Comparison of ENCODE assay signal across 9 cellular contexts in the genomic region with DNA sequence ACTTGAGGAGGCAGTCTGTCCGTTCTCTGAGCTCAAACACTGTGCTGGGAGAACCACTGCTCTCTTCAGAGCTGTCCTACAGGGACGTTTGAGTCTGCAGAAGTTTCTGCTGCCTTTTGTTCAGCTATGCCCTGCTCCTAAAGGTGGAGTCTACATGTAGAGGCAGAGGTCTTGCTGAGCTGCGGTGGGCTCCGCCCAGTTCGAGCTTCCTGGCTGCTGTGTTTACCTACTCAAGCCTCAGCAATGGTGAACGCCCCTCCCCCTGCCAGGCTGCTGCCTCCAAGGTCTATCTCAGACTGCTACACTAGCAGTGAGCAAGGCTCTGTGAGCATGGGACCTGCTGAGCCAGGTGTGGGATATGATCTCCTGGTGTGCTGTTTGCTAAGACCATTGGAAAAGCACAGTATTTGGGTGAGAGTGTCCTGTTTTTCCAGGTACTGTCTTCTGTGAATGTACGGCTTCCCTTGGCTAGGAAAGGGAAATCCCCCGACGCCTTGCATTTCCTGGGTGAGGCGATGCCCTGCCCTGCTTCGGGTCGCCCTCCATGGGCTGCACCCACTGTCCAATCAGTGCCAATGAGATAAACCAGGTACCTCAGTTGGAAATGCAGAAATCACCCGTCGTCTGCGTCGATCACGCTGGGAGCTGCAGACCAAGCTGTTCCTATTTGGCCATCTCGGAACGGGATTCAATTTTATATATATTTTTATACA. TPM values are rescaled to one million over a fixed set of nuclear protein-coding genes. Genes with fewer than 3 reads are reported as not detected.
DNase-seq lines count a peak whose midpoint lies in the region; ATAC-seq and FAIRE-seq lines count a peak whose summit lies in the region.
"Had no signal": no experiment of that assay in that cellular context is flagged by ENCODE, and none has a peak within 500 bp of the region (broad histone marks: within the 10 kb centered on the region; RNA-seq: fewer than 3 reads in every experiment).

No MANE protein-coding gene starts in this region.

- H3K27ac ChIP-seq in CD8-positive, alpha-beta memory T cell (ENCODE audit: low read depth, low read length), result peak overlapping the region; percentile 47
- no peak overlapping the region for H3K27ac ChIP-seq in small intestine (ENCODE audit: low read depth in 1 of 2, low read length in 1 of 2)

- no peaks in the 10 kb centered on the region for H3K36me3 ChIP-seq in CD8-positive, alpha-beta memory T cell (ENCODE audit: insufficient read depth, low read length)
- H3K36me3 ChIP-seq in small intestine (ENCODE audit: control insufficient read depth in 2 of 2, insufficient read depth in 2 of 2, low read length in 2 of 2), result peaks cover 0 to 2% of the 10 kb centered on the region in 2 donors

- no peaks in the 10 kb centered on the region for H3K9me3 ChIP-seq in CD8-positive, alpha-beta memory T cell (ENCODE audit: low read length)
- H3K9me3 ChIP-seq in T-helper 17 cell (ENCODE audit: control insufficient read depth, low read length, poor library complexity, severe bottlenecking) (no peaks in the 10 kb centered on the region), small intestine (ENCODE audit: control insufficient read depth, low read depth) (no peaks in the 10 kb centered on the region)

- DNase-seq in CD8-positive, alpha-beta memory T cell, result peak; percentile 44 to 88 (median 65)
- peak; percentile 38 to 63 (median 50) for DNase-seq in T-helper 17 cell
- peak in 1 of 2 donors; percentile 38 for DNase-seq in activated naive CD4-positive, alpha-beta T cell treated with anti-CD3 and anti-CD28 coated beads, Interleukin-2, amount 50 U/mL, for 72 hours (ENCODE audit: low spot score in 2 of 2)
- DNase-seq in small intestine, result peak; percentile 23
- DNase-seq in G401 (ENCODE audit: low spot score), result no peak
- no peak for DNase-seq in NCI-H2107 (lab: John Stamatoyannopoulos, UW)

- H3K4me3 ChIP-seq in CD8-positive, alpha-beta memory T cell (ENCODE audit: low read length), result peak overlapping the region; percentile 67
- H3K4me3 ChIP-seq in small intestine (ENCODE audit: low read depth in 1 of 2, low read length in 2 of 2), result no peak overlapping the region

- POLR2A ChIA-PET in CD8-positive, alpha-beta memory T cell (lab: Charles Lee), result interaction anchor here (0.6 to 2.3 kb wide), 4 partner anchors 9 to 552 kb away, joined by 3 to 22 read pairs (median 4); a partner anchor contains a TSS

- peak overlapping the region; percentile 55 to 80 (median 72) for H3K4me3 Mint-ChIP-seq in CD8-positive, alpha-beta memory T cell
- H3K4me3 Mint-ChIP-seq in T-helper 17 cell, result peak overlapping the region; percentile 55
- H3K4me3 Mint-ChIP-seq: nephron had no signal

- no peaks in the 10 kb centered on the region for H3K27me3 Mint-ChIP-seq in CD8-positive, alpha-beta memory T cell
- no peaks in the 10 kb centered on the region for H3K27me3 Mint-ChIP-seq in T-helper 17 cell

- H3K4me1 ChIP-seq in CD8-positive, alpha-beta memory T cell (ENCODE audit: insufficient read depth, low read length), result peaks cover 30% of the 10 kb centered on the region
- H3K4me1 ChIP-seq in small intestine (ENCODE audit: control insufficient read depth in 2 of 2, insufficient read depth in 1 of 2, low read depth in 1 of 2, low read length in 1 of 2), result no peaks in the 10 kb centered on the region

- no peaks in the 10 kb centered on the region for H3K27me3 ChIP-seq in CD8-positive, alpha-beta memory T cell (ENCODE audit: insufficient read depth, low read length, poor library complexity, severe bottlenecking)
- no peaks in the 10 kb centered on the region for H3K27me3 ChIP-seq in small intestine (ENCODE audit: control insufficient read depth in 2 of 2, insufficient read depth in 2 of 2, low read length in 2 of 2)

- FAIRE-seq in small intestine (lab: Jason Lieb, UNC), result no peak

- in situ Hi-C loops in G401 (cut with HindIII; ENCODE audit: low sequenced_read_pairs), result no loop called here

- ATAC-seq in T-helper 17 cell, result peak; percentile 100
- ATAC-seq in activated naive CD4-positive, alpha-beta T cell treated with anti-CD3 and anti-CD28 coated beads, Interleukin-2, amount 50 U/mL, for 72 hours, result peak; percentile 46 to 67
- ATAC-seq in GM18519 (IDR thresholded peaks at IDR 0.05; ENCODE audit: low FRiP score, unreplicated experiment), result no peak
- ATAC-seq in HG03520 (IDR thresholded peaks at IDR 0.05; ENCODE audit: unreplicated experiment), result no peak

- peaks cover 39 to 83% (median 40%) of the 10 kb centered on the region in 3 donors for H3K36me3 Mint-ChIP-seq in CD8-positive, alpha-beta memory T cell
- H3K36me3 Mint-ChIP-seq in T-helper 17 cell (ENCODE audit: low read depth), result peaks cover 9% of the 10 kb centered on the region
- H3K36me3 Mint-ChIP-seq in activated naive CD4-positive, alpha-beta T cell treated with anti-CD3 and anti-CD28 coated beads, Interleukin-2, amount 50 U/mL, for 72 hours, result peaks cover 44 to 51% of the 10 kb centered on the region in 2 donors

- H3K9me3 Mint-ChIP-seq in CD8-positive, alpha-beta memory T cell, result peaks cover 6 to 9% (median 8%) of the 10 kb centered on the region in 5 donors
- peaks cover 12 to 18% of the 10 kb centered on the region in 2 donors for H3K9me3 Mint-ChIP-seq in activated naive CD4-positive, alpha-beta T cell treated with anti-CD3 and anti-CD28 coated beads, Interleukin-2, amount 50 U/mL, for 72 hours

- peaks cover 63 to 88% (median 80%) of the 10 kb centered on the region in 3 donors for H3K4me1 Mint-ChIP-seq in CD8-positive, alpha-beta memory T cell
- H3K4me1 Mint-ChIP-seq in T-helper 17 cell, result peaks cover 21% of the 10 kb centered on the region
- H3K4me1 Mint-ChIP-seq: nephron had no signal

- peak overlapping the region; percentile 41 to 91 (median 86) for H3K27ac Mint-ChIP-seq in CD8-positive, alpha-beta memory T cell
- peak overlapping the region; percentile 24 for H3K27ac Mint-ChIP-seq in T-helper 17 cell
- peak overlapping the region; percentile 9 to 62 for H3K27ac Mint-ChIP-seq in activated naive CD4-positive, alpha-beta T cell treated with anti-CD3 and anti-CD28 coated beads, Interleukin-2, amount 50 U/mL, for 72 hours
- H3K27ac Mint-ChIP-seq: nephron had no signal

- CTCF ChIA-PET in CD8-positive, alpha-beta memory T cell (lab: Charles Lee), result interaction anchor here (0.8 to 1.9 kb wide), 9 partner anchors 9 to 152 kb away, joined by 3 to 8 read pairs (median 3); a partner anchor contains a TSS

- 78 to 83% (median 81%) methylated on average over 19 of the region's 19 CpGs for WGBS in small intestine, 3 donors

RNA-seq across cellular contexts. Expression of a gene that starts 58.5 kb away (rescaled TPM):
- total RNA-seq in CD8-positive, alpha-beta memory T cell, result 10 to 100 TPM; 59.4 to 62.8 TPM
- 24.6 TPM for polyA plus RNA-seq in CD8-positive, alpha-beta memory T cell
- 10 to 100 TPM; 69.5 to 81.1 TPM for total RNA-seq in T-helper 17 cell
- 10 to 100 TPM; 68.5 to 88.1 TPM for total RNA-seq in activated naive CD4-positive, alpha-beta T cell treated with anti-CD3 and anti-CD28 coated beads, Interleukin-2, amount 50 U/mL, for 72 hours
- 1 to 10 TPM; 1.9 to 6.8 (median 2.2) TPM for polyA plus RNA-seq in small intestine
- total RNA-seq in G401 (2014; rRNA removed; shearing (Covaris generic)), result 4.4 and 9.6 TPM in 2 replicates

Comparison
In these comparisons a context has a peak if more than half of its experiments do, and no peak if none do; other contexts are left out.
1. DNase-seq: peak in CD8-positive, alpha-beta memory T cell (5 of 5), T-helper 17 cell (3 of 3) and small intestine (single experiment); none in G401 (single experiment) and NCI-H2107 (single experiment).
2. H3K27ac Mint-ChIP-seq: peak in every context shown above with its lines; median percentile 86 in CD8-positive, alpha-beta memory T cell; 36 in activated naive CD4-positive, alpha-beta T cell treated with anti-CD3 and anti-CD28 coated beads, Interleukin-2, amount 50 U/mL, for 72 hours; 24 in T-helper 17 cell.
3. ATAC-seq: peak in T-helper 17 cell (single experiment) and activated naive CD4-positive, alpha-beta T cell treated with anti-CD3 and anti-CD28 coated beads, Interleukin-2, amount 50 U/mL, for 72 hours (2 of 2); none in GM18519 (single experiment) and HG03520 (single experiment).